1 cellular context compared by ENCODE assay signal in the genomic region with DNA sequence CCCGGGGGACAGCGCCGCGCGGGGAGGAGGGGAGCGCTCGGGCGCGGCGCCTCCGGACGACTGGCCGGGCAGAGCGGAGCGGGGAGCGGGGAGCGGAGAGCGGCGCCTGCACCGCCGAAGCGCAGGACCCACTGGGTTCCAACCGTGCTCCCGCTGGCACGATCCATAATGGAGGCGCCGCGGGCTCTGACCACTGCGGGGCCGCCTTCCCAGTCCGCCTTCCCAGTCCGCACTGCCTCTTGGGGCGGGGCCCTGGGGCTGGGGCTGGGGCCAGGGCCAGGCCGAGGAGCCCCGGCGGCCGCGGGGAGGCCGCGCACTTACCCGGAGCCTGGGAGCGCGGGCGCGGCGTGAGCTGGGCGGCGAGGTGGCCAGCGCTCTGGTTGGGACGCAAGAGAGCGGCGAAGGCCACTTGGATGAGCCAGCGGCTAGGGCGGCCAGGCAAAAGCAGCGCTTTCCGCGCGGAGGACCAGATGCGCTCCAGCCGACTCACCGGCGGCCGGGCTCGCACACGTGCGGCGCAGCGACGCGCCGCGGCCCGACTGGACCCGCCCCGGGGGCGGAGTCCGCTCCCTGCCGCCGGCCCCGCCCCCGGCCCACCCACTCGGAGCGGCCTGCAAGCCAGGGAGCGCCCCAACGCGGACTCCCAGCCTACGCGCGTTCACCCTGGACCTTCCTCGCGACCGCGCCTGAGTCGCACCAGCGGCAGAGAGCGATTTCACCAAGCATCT.
TF ChIP-seq lines count a peak whose summit lies in the region.

A gene with protein sequence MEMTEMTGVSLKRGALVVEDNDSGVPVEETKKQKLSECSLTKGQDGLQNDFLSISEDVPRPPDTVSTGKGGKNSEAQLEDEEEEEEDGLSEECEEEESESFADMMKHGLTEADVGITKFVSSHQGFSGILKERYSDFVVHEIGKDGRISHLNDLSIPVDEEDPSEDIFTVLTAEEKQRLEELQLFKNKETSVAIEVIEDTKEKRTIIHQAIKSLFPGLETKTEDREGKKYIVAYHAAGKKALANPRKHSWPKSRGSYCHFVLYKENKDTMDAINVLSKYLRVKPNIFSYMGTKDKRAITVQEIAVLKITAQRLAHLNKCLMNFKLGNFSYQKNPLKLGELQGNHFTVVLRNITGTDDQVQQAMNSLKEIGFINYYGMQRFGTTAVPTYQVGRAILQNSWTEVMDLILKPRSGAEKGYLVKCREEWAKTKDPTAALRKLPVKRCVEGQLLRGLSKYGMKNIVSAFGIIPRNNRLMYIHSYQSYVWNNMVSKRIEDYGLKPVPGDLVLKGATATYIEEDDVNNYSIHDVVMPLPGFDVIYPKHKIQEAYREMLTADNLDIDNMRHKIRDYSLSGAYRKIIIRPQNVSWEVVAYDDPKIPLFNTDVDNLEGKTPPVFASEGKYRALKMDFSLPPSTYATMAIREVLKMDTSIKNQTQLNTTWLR (minus strand): TSS at position 541 of the 728 bp plus-strand sequence. CDS start 13,759 bp downstream, outside the sequence.

TF ChIP-seq in HepG2, 621 proteins besides CTCF, POLR2A, EP300 and RAD21 (continued from another document and continues in another):
- peak; percentile 52; the same call in 1 of the 2 replicates for TF ChIP-seq ZBED4 (CRISPR knock-in tag; IDR thresholded peaks at IDR 0.05; ENCODE audit: borderline replicate concordance)
- TF ChIP-seq MYNN (CRISPR knock-in tag; IDR thresholded peaks at IDR 0.05; ENCODE audit: low read depth): no peak
- no peak for TF ChIP-seq PRMT3 (CRISPR knock-in tag; IDR thresholded peaks at IDR 0.05; ENCODE audit: borderline replicate concordance, low read depth)
- no peak; the same call in 1 of the 2 replicates for TF ChIP-seq RXRA (CRISPR knock-in tag; IDR thresholded peaks at IDR 0.05)
- TF ChIP-seq DDIT3 (CRISPR knock-in tag; IDR thresholded peaks at IDR 0.05): no peak
- peak; percentile 33 for TF ChIP-seq HNRNPLL (IDR thresholded peaks at IDR 0.05; ENCODE audit: low read depth, low read length, poor library complexity, severe bottlenecking)
- peak; percentile 44; the same call in 1 of the 2 replicates for TF ChIP-seq TARDBP (CRISPR knock-in tag; IDR thresholded peaks at IDR 0.05)
- TF ChIP-seq TEAD3 (CRISPR knock-in tag; optimal IDR thresholded peaks at IDR 0.05; ENCODE audit: borderline replicate concordance): no peak
- peak; percentile 86 for TF ChIP-seq SP4 (CRISPR knock-in tag; IDR thresholded peaks at IDR 0.05)
- peak; percentile 75; the same call in 1 of the 2 replicates for TF ChIP-seq HOXA3 (CRISPR knock-in tag; IDR thresholded peaks at IDR 0.05)
- TF ChIP-seq, protein P1, sequence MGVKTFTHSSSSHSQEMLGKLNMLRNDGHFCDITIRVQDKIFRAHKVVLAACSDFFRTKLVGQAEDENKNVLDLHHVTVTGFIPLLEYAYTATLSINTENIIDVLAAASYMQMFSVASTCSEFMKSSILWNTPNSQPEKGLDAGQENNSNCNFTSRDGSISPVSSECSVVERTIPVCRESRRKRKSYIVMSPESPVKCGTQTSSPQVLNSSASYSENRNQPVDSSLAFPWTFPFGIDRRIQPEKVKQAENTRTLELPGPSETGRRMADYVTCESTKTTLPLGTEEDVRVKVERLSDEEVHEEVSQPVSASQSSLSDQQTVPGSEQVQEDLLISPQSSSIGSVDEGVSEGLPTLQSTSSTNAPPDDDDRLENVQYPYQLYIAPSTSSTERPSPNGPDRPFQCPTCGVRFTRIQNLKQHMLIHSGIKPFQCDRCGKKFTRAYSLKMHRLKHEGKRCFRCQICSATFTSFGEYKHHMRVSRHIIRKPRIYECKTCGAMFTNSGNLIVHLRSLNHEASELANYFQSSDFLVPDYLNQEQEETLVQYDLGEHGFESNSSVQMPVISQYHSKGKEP (CRISPR knock-in tag; IDR thresholded peaks at IDR 0.05): no peak
- TF ChIP-seq ZNF740 (CRISPR knock-in tag; IDR thresholded peaks at IDR 0.05): no peak
- TF ChIP-seq ARNT2 (CRISPR knock-in tag; IDR thresholded peaks at IDR 0.05; ENCODE audit: low read depth): peak; percentile 90
- TF ChIP-seq TCF7L2 (IDR thresholded peaks at IDR 0.05; ENCODE audit: low read depth, low read length): no peak
- peak; percentile 61; the same call in 1 of the 2 replicates for TF ChIP-seq SATB2 (CRISPR knock-in tag; IDR thresholded peaks at IDR 0.05)
- TF ChIP-seq ZNF296 (CRISPR knock-in tag; conservative IDR thresholded peaks at IDR 0.05): no peak
- no peak for TF ChIP-seq CREB1 (IDR thresholded peaks at IDR 0.05)
- no peak for TF ChIP-seq CREB1 (CRISPR knock-in tag; IDR thresholded peaks at IDR 0.05)
- no peak for TF ChIP-seq ZNF703 (CRISPR knock-in tag; IDR thresholded peaks at IDR 0.05; ENCODE audit: borderline replicate concordance)
- TF ChIP-seq HINFP (CRISPR knock-in tag; IDR thresholded peaks at IDR 0.05; ENCODE audit: low read depth): 0 out of 2 replicates have a peak, but pooled peaks have one; percentile 14
- TF ChIP-seq ZNF557 (CRISPR knock-in tag; IDR thresholded peaks at IDR 0.05): no peak
- TF ChIP-seq ZNF839 (CRISPR knock-in tag; IDR thresholded peaks at IDR 0.05; ENCODE audit: borderline replicate concordance): no peak
- TF ChIP-seq ZBTB2 (CRISPR knock-in tag; IDR thresholded peaks at IDR 0.05; ENCODE audit: low read depth): peak; percentile 72; the same call in 1 of the 2 replicates
- no peak for TF ChIP-seq GMEB2 (CRISPR knock-in tag; IDR thresholded peaks at IDR 0.05; ENCODE audit: low read depth)
- TF ChIP-seq, protein P2, sequence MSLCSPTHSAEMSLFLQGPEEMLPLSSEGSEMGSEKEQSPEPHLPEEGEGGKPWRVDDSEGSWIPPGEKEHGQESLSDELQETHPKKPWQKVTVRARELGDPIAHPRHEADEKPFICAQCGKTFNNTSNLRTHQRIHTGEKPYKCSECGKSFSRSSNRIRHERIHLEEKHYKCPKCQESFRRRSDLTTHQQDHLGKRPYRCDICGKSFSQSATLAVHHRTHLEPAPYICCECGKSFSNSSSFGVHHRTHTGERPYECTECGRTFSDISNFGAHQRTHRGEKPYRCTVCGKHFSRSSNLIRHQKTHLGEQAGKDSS (CRISPR knock-in tag; IDR thresholded peaks at IDR 0.05; ENCODE audit: borderline replicate concordance, low read depth): peak; percentile 55; the same call in 1 of the 2 replicates
- 0 out of 2 replicates have a peak, but pooled peaks have one; percentile 5 for TF ChIP-seq ZNF331 (CRISPR knock-in tag; IDR thresholded peaks at IDR 0.05)
- peak; percentile 81 for TF ChIP-seq DMAP1 (CRISPR knock-in tag; IDR thresholded peaks at IDR 0.05)
- no peak for TF ChIP-seq ZNF550 (CRISPR knock-in tag; IDR thresholded peaks at IDR 0.05; ENCODE audit: borderline replicate concordance)
- TF ChIP-seq, protein P3, sequence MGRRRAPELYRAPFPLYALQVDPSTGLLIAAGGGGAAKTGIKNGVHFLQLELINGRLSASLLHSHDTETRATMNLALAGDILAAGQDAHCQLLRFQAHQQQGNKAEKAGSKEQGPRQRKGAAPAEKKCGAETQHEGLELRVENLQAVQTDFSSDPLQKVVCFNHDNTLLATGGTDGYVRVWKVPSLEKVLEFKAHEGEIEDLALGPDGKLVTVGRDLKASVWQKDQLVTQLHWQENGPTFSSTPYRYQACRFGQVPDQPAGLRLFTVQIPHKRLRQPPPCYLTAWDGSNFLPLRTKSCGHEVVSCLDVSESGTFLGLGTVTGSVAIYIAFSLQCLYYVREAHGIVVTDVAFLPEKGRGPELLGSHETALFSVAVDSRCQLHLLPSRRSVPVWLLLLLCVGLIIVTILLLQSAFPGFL (CRISPR knock-in tag; IDR thresholded peaks at IDR 0.05): no peak
- peak; percentile 77; the same call in 1 of the 2 replicates for TF ChIP-seq ETV6 (CRISPR knock-in tag; conservative IDR thresholded peaks at IDR 0.05)
- TF ChIP-seq MXD4 (CRISPR knock-in tag; IDR thresholded peaks at IDR 0.05): peak; percentile 42; the same call in 1 of the 2 replicates
- peak; percentile 60 for TF ChIP-seq ZSCAN20 (CRISPR knock-in tag; IDR thresholded peaks at IDR 0.05; ENCODE audit: borderline replicate concordance)
- TF ChIP-seq, protein P4, sequence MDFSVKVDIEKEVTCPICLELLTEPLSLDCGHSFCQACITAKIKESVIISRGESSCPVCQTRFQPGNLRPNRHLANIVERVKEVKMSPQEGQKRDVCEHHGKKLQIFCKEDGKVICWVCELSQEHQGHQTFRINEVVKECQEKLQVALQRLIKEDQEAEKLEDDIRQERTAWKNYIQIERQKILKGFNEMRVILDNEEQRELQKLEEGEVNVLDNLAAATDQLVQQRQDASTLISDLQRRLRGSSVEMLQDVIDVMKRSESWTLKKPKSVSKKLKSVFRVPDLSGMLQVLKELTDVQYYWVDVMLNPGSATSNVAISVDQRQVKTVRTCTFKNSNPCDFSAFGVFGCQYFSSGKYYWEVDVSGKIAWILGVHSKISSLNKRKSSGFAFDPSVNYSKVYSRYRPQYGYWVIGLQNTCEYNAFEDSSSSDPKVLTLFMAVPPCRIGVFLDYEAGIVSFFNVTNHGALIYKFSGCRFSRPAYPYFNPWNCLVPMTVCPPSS (IDR thresholded peaks at IDR 0.05): no peak
- peak; percentile 95 for TF ChIP-seq KLF12 (CRISPR knock-in tag; IDR thresholded peaks at IDR 0.05; ENCODE audit: borderline replicate concordance)
- TF ChIP-seq GZF1 (CRISPR knock-in tag; IDR thresholded peaks at IDR 0.05): no peak
- peak; percentile 6; the same call in 1 of the 2 replicates for TF ChIP-seq HNRNPUL1 (IDR thresholded peaks at IDR 0.05; ENCODE audit: low read depth, low read length)
- peak; percentile 87; the same call in 1 of the 2 replicates for TF ChIP-seq SALL2 (CRISPR knock-in tag; IDR thresholded peaks at IDR 0.05)
- TF ChIP-seq NR0B2 (CRISPR knock-in tag; IDR thresholded peaks at IDR 0.05): peak; percentile 83; the same call in 1 of the 2 replicates
- 0 out of 2 replicates have a peak, but pooled peaks have one; percentile 5 for TF ChIP-seq REL (CRISPR knock-in tag; conservative IDR thresholded peaks at IDR 0.05)
- no peak for TF ChIP-seq ZNF496 (CRISPR knock-in tag; IDR thresholded peaks at IDR 0.05; ENCODE audit: insufficient replicate concordance)
